ENCODE assay signal across 1 cellular context in genomic region chr17:56833023-56833811, GRCh38.
A peak's percentile ranks its signal among the peaks of the same experiment; 100 is the strongest.
TF ChIP-seq lines count a peak whose summit lies in the region.

No MANE protein-coding gene starts in this region.

TF ChIP-seq in HepG2, 621 proteins besides CTCF, POLR2A, EP300 and RAD21 (continued from another document and continues in another):
- TF ChIP-seq ZNF407 (CRISPR knock-in tag; IDR thresholded peaks at IDR 0.05; ENCODE audit: not compliant biosample characterization) (no peak), DR1 (CRISPR knock-in tag; IDR thresholded peaks at IDR 0.05) (no peak), TRAFD1 (CRISPR knock-in tag; IDR thresholded peaks at IDR 0.05; ENCODE audit: borderline replicate concordance) (no peak), KDM2A (CRISPR knock-in tag; IDR thresholded peaks at IDR 0.05; ENCODE audit: borderline replicate concordance, low read depth) (peak; percentile 81), ZNF251 (CRISPR knock-in tag; IDR thresholded peaks at IDR 0.05) (no peak), KDM5B (CRISPR knock-in tag; IDR thresholded peaks at IDR 0.05; ENCODE audit: borderline replicate concordance) (peak; percentile 61; the same call in 1 of the 2 replicates), ZMYM4 (CRISPR knock-in tag; IDR thresholded peaks at IDR 0.05) (no peak; the same call in 1 of the 2 replicates), ZNF589 (CRISPR knock-in tag; conservative IDR thresholded peaks at IDR 0.05) (no peak), ZBTB21 (CRISPR knock-in tag; IDR thresholded peaks at IDR 0.05) (no peak), BORCS8-MEF2B (CRISPR knock-in tag; IDR thresholded peaks at IDR 0.05) (peak; percentile 74), ZNF142 (CRISPR knock-in tag; IDR thresholded peaks at IDR 0.05) (peak; percentile 42; the same call in 1 of the 2 replicates), ARID2 (CRISPR knock-in tag; IDR thresholded peaks at IDR 0.05; ENCODE audit: borderline replicate concordance) (no peak), PHF20 (CRISPR knock-in tag; IDR thresholded peaks at IDR 0.05) (no peak), STAG1 (CRISPR knock-in tag; IDR thresholded peaks at IDR 0.05) (no peak), PRDM10 (CRISPR knock-in tag; IDR thresholded peaks at IDR 0.05; ENCODE audit: low read depth) (0 out of 2 replicates have a peak, but pooled peaks have one; percentile 16), PAXIP1 (CRISPR knock-in tag; conservative IDR thresholded peaks at IDR 0.05) (no peak; the same call in 1 of the 2 replicates), MAF1 (CRISPR knock-in tag; IDR thresholded peaks at IDR 0.05; ENCODE audit: borderline replicate concordance) (no peak), KLF12 (CRISPR knock-in tag; IDR thresholded peaks at IDR 0.05; ENCODE audit: borderline replicate concordance) (0 out of 2 replicates have a peak, but pooled peaks have one; percentile 15), ZNF264 (CRISPR knock-in tag; IDR thresholded peaks at IDR 0.05) (no peak), ZNF724P (CRISPR knock-in tag; IDR thresholded peaks at IDR 0.05; ENCODE audit: borderline replicate concordance) (0 out of 2 replicates have a peak, but pooled peaks have one; percentile 48), SETDB1 (CRISPR knock-in tag; IDR thresholded peaks at IDR 0.05; ENCODE audit: borderline replicate concordance) (no peak), MBNL3 (CRISPR knock-in tag; conservative IDR thresholded peaks at IDR 0.05) (no peak), ZNF607 (CRISPR knock-in tag; IDR thresholded peaks at IDR 0.05; ENCODE audit: borderline replicate concordance) (peak; percentile 65; the same call in 1 of the 2 replicates), DNMT1 (CRISPR knock-in tag; IDR thresholded peaks at IDR 0.05) (no peak), MLX (CRISPR knock-in tag; IDR thresholded peaks at IDR 0.05) (no peak), CCAR2 (optimal IDR thresholded peaks at IDR 0.05; ENCODE audit: low read depth, low read length) (no peak), PBX2 (CRISPR knock-in tag; IDR thresholded peaks at IDR 0.05) (no peak), ZBTB7B (CRISPR knock-in tag; IDR thresholded peaks at IDR 0.05) (peak; percentile 60; the same call in 1 of the 2 replicates), ZNF136 (CRISPR knock-in tag; IDR thresholded peaks at IDR 0.05; ENCODE audit: low read depth) (0 out of 2 replicates have a peak, but pooled peaks have one; percentile 54)
